In genomic region chr2:38376683-38377500, GRCh38 we compare ENCODE assay signal across 8 cellular contexts. TPM values are rescaled to one million over a fixed set of nuclear protein-coding genes. Genes with fewer than 3 reads are reported as not detected.
A peak's percentile ranks its signal among the peaks of the same experiment; 100 is the strongest.
DNase-seq lines count a peak whose midpoint lies in the region; ATAC-seq and TF ChIP-seq lines count a peak whose summit lies in the region.

Gene ATL2, minus strand, starts transcription at chr2:38377273. Its CDS starts 13 bp downstream, at chr2:38377260.

- H3K9me3 ChIP-seq in PC-9 (ENCODE audit: insufficient read depth, low read depth) (no peaks in the 10 kb centered on the region), muscle layer of duodenum (ENCODE audit: control insufficient read depth in 1 of 2, low read length in 2 of 2) (no peaks in the 10 kb centered on the region)

- H3K4me3 ChIP-seq in PC-9 (peak within 1 kb of the TSS; percentile 69), muscle layer of duodenum (ENCODE audit: low read depth in 1 of 2, low read length in 2 of 2) (peak within 1 kb of the TSS; percentile 85 to 91)

- H3K9me3 Mint-ChIP-seq in activated T-cell treated with anti-CD3 and anti-CD28 coated beads, Interleukin-2, amount 50 U/mL, for 24 hours: no peaks in the 10 kb centered on the region

- H3K9me2 ChIP-seq in PC-9 (ENCODE audit: insufficient read depth): no peaks in the 10 kb centered on the region

- BruUV-seq in PC-9 (replicated peaks; lab: Mats Ljungman, UMichigan): no TSS peak

- H3K27ac ChIP-seq in PC-9: peak within 1 kb of the TSS; percentile 78
- peak within 1 kb of the TSS; percentile 91 for H3K27ac ChIP-seq in muscle layer of duodenum (ENCODE audit: low read length)

- POLR2A ChIA-PET in PC-9 (lab: Charles Lee; ENCODE audit: unreplicated experiment): interaction anchor here (0.6 to 1.1 kb wide), 5 partner anchors 61 to 480 kb away, joined by 4 to 20 read pairs (median 10); partner anchors contain the start of gene SRSF7

- peak within 1 kb of the TSS; percentile 91 for H3K4me2 ChIP-seq in PC-9

- H3K4me1 Mint-ChIP-seq in activated T-cell treated with anti-CD3 and anti-CD28 coated beads, Interleukin-2, amount 50 U/mL, for 24 hours (ENCODE audit: low read depth): peaks cover 70% of the 10 kb centered on the region

- in situ Hi-C loops in KBM-7 (cut with MboI; ENCODE audit: low pct_unique_long_range_greater_than_20kb, low sequenced_read_pairs): no loop called here

- H3K79me2 ChIP-seq in PC-9 (ENCODE audit: low read depth): peaks cover 47% of the 10 kb centered on the region

- CTCF ChIA-PET in PC-9 (lab: Charles Lee): interaction anchor here (0.6 to 2.1 kb wide), 5 partner anchors 19 to 89 kb away, joined by 5 to 11 read pairs (median 6); no protein-coding TSS in a partner anchor

- intact Hi-C loops in PC-9 (cut with micrococcal nuclease; ENCODE audit: unreplicated experiment): loop anchor here (1.0 to 10.0 kb wide), 6 partner anchors 19 to 282 kb away; no protein-coding TSS in a partner anchor

- no peaks in the 10 kb centered on the region for H3K27me3 Mint-ChIP-seq in activated T-cell treated with anti-CD3 and anti-CD28 coated beads, Interleukin-2, amount 50 U/mL, for 24 hours

- H3F3A ChIP-seq in PC-9 (ENCODE audit: insufficient read depth, low read depth): peaks cover 18% of the 10 kb centered on the region; the same call in 1 of the 2 replicates

- ATAC-seq in GM21619 (IDR thresholded peaks at IDR 0.05; ENCODE audit: unreplicated experiment) (peak; percentile 84), esophagus mucosa (peak; percentile 94)

- peak; percentile 43; the same call in 1 of the 2 replicates for TF ChIP-seq CTCF in PC-9 (conservative IDR thresholded peaks at IDR 0.05)

- DNase-seq in DMS53 (lab: John Stamatoyannopoulos, UW) (peak; percentile 95), KBM-7 (peak; percentile 97), PC-9 (peak; percentile 75 to 86)
- DNase-seq in activated T-cell treated with anti-CD3 and anti-CD28 coated beads, Interleukin-2, amount 50 U/mL, for 24 hours: peak; percentile 93
- DNase-seq in stimulated activated CD8-positive, alpha-beta memory T cell treated with anti-CD3 and anti-CD28 coated beads, Interleukin-7, amount 100 ng/mL, for 4 hours (ENCODE audit: low read depth in 2 of 2): peak; percentile 91 to 94

- peaks cover 42% of the 10 kb centered on the region for H4K20me1 ChIP-seq in PC-9 (ENCODE audit: insufficient read depth)

- peak within 1 kb of the TSS; percentile 94 for H3K4me3 Mint-ChIP-seq in activated T-cell treated with anti-CD3 and anti-CD28 coated beads, Interleukin-2, amount 50 U/mL, for 24 hours

- H2AFZ ChIP-seq in PC-9: peak within 1 kb of the TSS; percentile 84

- H3K27me3 ChIP-seq in PC-9 (ENCODE audit: insufficient read depth, low read depth) (no peaks in the 10 kb centered on the region), muscle layer of duodenum (ENCODE audit: low read depth, low read length) (no peaks in the 10 kb centered on the region)

- H3K27ac Mint-ChIP-seq in activated T-cell treated with anti-CD3 and anti-CD28 coated beads, Interleukin-2, amount 50 U/mL, for 24 hours: peak within 1 kb of the TSS; percentile 94

- 0 out of 2 replicates have a peak, but pooled peaks cover 7% of the 10 kb centered on the region for H3K36me3 ChIP-seq in PC-9 (ENCODE audit: low read depth)
- H3K36me3 ChIP-seq in muscle layer of duodenum (ENCODE audit: control insufficient read depth in 1 of 2, insufficient read depth in 2 of 2, low read length in 2 of 2): no peaks in the 10 kb centered on the region

- H3K4me1 ChIP-seq in PC-9 (replicated peaks; ENCODE audit: insufficient read depth) (peaks cover 28% of the 10 kb centered on the region), muscle layer of duodenum (ENCODE audit: control insufficient read depth in 1 of 2, insufficient read depth in 2 of 2, low read length in 2 of 2) (peaks cover 16 to 28% of the 10 kb centered on the region in 2 donors)

- H3K36me3 Mint-ChIP-seq in activated T-cell treated with anti-CD3 and anti-CD28 coated beads, Interleukin-2, amount 50 U/mL, for 24 hours (ENCODE audit: low read depth): peaks cover 35% of the 10 kb centered on the region

RNA-seq across cellular contexts. Expression of gene ATL2, which starts in this region (rescaled TPM):
- total RNA-seq in PC-9 (2021): 66.4 and 75.3 TPM in 2 replicates
- 52.2 TPM for total RNA-seq in esophagus mucosa

Comparison
In these comparisons a context has a peak if more than half of its experiments do, and no peak if none do; other contexts are left out.
1. Peak in every context shown above with its lines: DNase-seq, ATAC-seq, H3K4me3 ChIP-seq and H3K27ac ChIP-seq.